In the genomic region with DNA sequence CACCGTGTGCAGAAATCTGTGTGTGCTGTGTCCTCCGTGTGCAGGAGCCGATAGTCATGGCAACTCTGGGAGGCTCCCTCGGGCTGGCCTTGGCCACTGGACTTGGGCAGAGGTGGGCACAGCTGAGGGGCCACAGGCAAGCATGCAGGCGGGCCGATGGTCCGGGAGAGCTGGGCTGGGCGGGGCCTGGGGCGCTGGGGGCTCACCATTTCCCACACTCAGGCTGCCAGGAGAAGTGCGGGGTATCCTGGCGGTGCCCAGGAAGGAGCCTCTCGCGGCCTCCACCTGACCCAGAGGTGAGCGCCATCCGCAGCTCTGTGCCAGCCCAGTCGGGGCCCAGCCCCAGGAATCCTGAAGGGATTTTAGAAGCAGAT, we compare ENCODE assay signal across 1 cellular context.
TF ChIP-seq lines count a peak whose summit lies in the region.

No MANE protein-coding gene starts in this region.

TF ChIP-seq in HCT116, 20 proteins besides CTCF, POLR2A, EP300 and RAD21:
- TF ChIP-seq ELF1 (IDR thresholded peaks at IDR 0.05; ENCODE audit: borderline replicate concordance, low read depth), result no peak
- no peak for TF ChIP-seq SIN3A (IDR thresholded peaks at IDR 0.05; ENCODE audit: low read depth)
